8 cellular contexts compared by ENCODE assay signal in genomic region chr13:110615322-110616102, GRCh38. TPM values are rescaled to one million over a fixed set of nuclear protein-coding genes. Genes with fewer than 3 reads are reported as not detected.
DNase-seq lines count a peak whose midpoint lies in the region; ATAC-seq and TF ChIP-seq lines count a peak whose summit lies in the region.

NAXD (plus strand) TSS chr13:110615545; CDS start chr13:110615602, 57 bp downstream.

- POLR2A ChIA-PET in CD4-positive, alpha-beta T cell (lab: Charles Lee): interaction anchor here (0.9 to 2.3 kb wide), 7 partner anchors 22 to 300 kb away, joined by 3 to 17 read pairs (median 5); partner anchors contain the start of gene RAB20

- peak within 1 kb of the TSS; percentile 56 for H3K27ac ChIP-seq in CD4-positive, alpha-beta T cell (ENCODE audit: low read depth, low read length)
- peak within 1 kb of the TSS; percentile 88 to 97 for H3K27ac ChIP-seq in lung (ENCODE audit: low read depth in 1 of 2, low read length in 1 of 2)

- no peak for TF ChIP-seq CTCF in CD4-positive, alpha-beta T cell (IDR thresholded peaks at IDR 0.05)
- no peak for TF ChIP-seq CTCF in lung (IDR thresholded peaks at IDR 0.05; ENCODE audit: control extremely low read depth, extremely low read depth)

- H3K4me3 ChIP-seq in lung: peak within 1 kb of the TSS; percentile 94

- H3K27me3 ChIP-seq in CD4-positive, alpha-beta T cell (ENCODE audit: control insufficient read depth, insufficient read depth, low read length): no peaks in the 10 kb centered on the region
- H3K27me3 ChIP-seq in lung (ENCODE audit: control insufficient read depth, insufficient read depth): no peaks in the 10 kb centered on the region

- peaks cover 42% of the 10 kb centered on the region for H3K4me1 Mint-ChIP-seq in CD4-positive, alpha-beta T cell (ENCODE audit: low read depth)

- peaks cover 2% of the 10 kb centered on the region for H3K9me3 Mint-ChIP-seq in CD4-positive, alpha-beta T cell

- H3K36me3 ChIP-seq in lung (ENCODE audit: control insufficient read depth in 2 of 2, insufficient read depth in 2 of 2, low read length in 2 of 2): no peaks in the 10 kb centered on the region

- H3K9me3 ChIP-seq in CD4-positive, alpha-beta T cell (ENCODE audit: control insufficient read depth, low read length): no peaks in the 10 kb centered on the region
- peaks cover 0 to 1% of the 10 kb centered on the region in 2 donors for H3K9me3 ChIP-seq in lung (ENCODE audit: control insufficient read depth in 2 of 2, insufficient read depth in 1 of 2, low read length in 1 of 2)

- intact Hi-C loops in CD4-positive, alpha-beta T cell (cut with DNase I, micrococcal nuclease): loop anchor here (5.0 to 10.0 kb wide), 2 partner anchors 99 to 297 kb away; partner anchors contain the start of gene ING1 (in 1 of the 2)

- 1 to 2% methylated on average over 85 to 95 of the region's 95 CpGs for WGBS in lung, 2 donors

- H3K4me3 Mint-ChIP-seq in CD4-positive, alpha-beta T cell: peak within 1 kb of the TSS; percentile 89

- CTCF ChIA-PET in CD4-positive, alpha-beta T cell (lab: Charles Lee): no interaction called here

- peak within 1 kb of the TSS; percentile 83 for H3K27ac Mint-ChIP-seq in CD4-positive, alpha-beta T cell

- DNase-seq in CD4-positive, alpha-beta T cell: peak; percentile 57 to 72 (median 63)
- peak; percentile 83 for DNase-seq in NCI-H82 treated with DMSO at 0.1 percent for 48 hours (lab: John Stamatoyannopoulos, UW; ENCODE audit: unreplicated experiment)
- DNase-seq in activated CD8-positive, alpha-beta memory T cell treated with anti-CD3 and anti-CD28 coated beads for 24 hours: peak; percentile 92
- peak; percentile 45 for DNase-seq in effector CD8-positive, alpha-beta T cell (lab: John Stamatoyannopoulos, UW)
- peak; percentile 95 for DNase-seq in lung (ENCODE audit: low spot score)
- DNase-seq in stimulated activated CD4-positive, alpha-beta T cell treated with anti-CD3 and anti-CD28 coated beads, TNF-alpha, amount 100 ng/mL, for 4 hours (ENCODE audit: low read depth in 3 of 3): peak; percentile 50 to 68 (median 61)

- peaks cover 5 to 8% of the 10 kb centered on the region in 2 donors for H3K4me1 ChIP-seq in lung (ENCODE audit: control insufficient read depth in 2 of 2, insufficient read depth in 2 of 2, low read length in 2 of 2)

- ATAC-seq in CD4-positive, alpha-beta T cell (ENCODE audit: poor library complexity): peak; percentile 79
- ATAC-seq in GM19438 (IDR thresholded peaks at IDR 0.05; ENCODE audit: low read depth, unreplicated experiment) (peak; percentile 86), HG03575 (IDR thresholded peaks at IDR 0.05; ENCODE audit: extremely low read depth, insufficient number of reproducible peaks, low FRiP score, unreplicated experiment) (peak; percentile 36), lung (ENCODE audit: insufficient read depth, low FRiP score) (peak; percentile 94)

- H3K36me3 Mint-ChIP-seq in CD4-positive, alpha-beta T cell (ENCODE audit: low read depth): peaks cover 11% of the 10 kb centered on the region

- H3K27me3 Mint-ChIP-seq in CD4-positive, alpha-beta T cell: peaks cover under 1% of the 10 kb centered on the region

RNA-seq across cellular contexts. Expression of gene NAXD, which starts in this region (rescaled TPM):
- total RNA-seq in CD4-positive, alpha-beta T cell: 10 to 100 TPM; 17.4 to 17.8 TPM
- total RNA-seq in lung: 10 to 100 TPM; 28.6 to 28.9 TPM
- 10 to 100 TPM; 24.1 to 28.6 TPM for polyA plus RNA-seq in lung

Comparison
In these comparisons a context has a peak if more than half of its experiments do, and no peak if none do; other contexts are left out.
1. Peak in every context shown above with its lines: DNase-seq, ATAC-seq, H3K4me3 ChIP-seq and H3K27ac ChIP-seq.
2. ATAC-seq: peak in every context shown above with its lines; median percentile 94 in lung; 86 in GM19438; 79 in CD4-positive, alpha-beta T cell; 36 in HG03575.
3. DNase-seq: peak in every context shown above with its lines; median percentile 95 in lung; 92 in activated CD8-positive, alpha-beta memory T cell treated with anti-CD3 and anti-CD28 coated beads for 24 hours; 83 in NCI-H82 treated with DMSO at 0.1 percent for 48 hours; 63 in CD4-positive, alpha-beta T cell; 61 in stimulated activated CD4-positive, alpha-beta T cell treated with anti-CD3 and anti-CD28 coated beads, TNF-alpha, amount 100 ng/mL, for 4 hours; 45 in effector CD8-positive, alpha-beta T cell.